13 cellular contexts compared by ENCODE assay signal in the genomic region with DNA sequence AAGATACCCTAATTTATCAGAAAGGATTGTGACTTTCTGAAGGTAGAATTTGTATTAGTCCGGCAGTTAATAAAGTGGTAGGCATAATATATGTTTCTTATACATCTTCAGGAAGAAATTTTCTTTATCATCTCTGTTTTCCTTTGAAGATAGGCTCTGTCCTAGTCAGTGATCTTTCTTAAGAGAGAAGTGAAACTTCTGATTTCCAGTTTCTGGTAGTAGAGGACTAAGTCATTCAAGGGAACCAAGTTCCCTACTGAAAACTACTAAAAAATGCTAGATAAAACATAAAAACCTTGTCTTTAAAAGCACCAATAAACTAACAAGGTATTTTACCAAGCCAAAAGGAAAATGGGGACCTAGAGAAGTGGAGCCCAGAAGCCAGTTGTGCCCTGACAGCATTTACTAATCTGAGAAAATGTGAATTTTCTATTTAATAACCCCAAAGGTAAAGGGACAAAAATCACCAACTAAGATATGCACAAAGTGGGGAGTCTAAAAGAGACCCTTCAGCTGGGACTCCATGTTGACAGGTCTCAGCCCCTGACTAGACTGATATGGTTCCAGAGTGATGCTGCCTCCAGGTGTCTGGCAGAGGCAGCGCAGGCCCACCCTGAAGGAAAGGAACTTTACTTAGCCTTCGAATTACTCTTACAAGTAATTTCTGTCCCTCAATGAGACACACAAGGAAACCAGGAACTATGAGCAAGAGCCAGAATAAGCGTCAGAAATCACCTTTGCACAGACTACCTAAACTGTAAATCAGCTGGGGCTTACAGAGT.
A peak's percentile ranks its signal among the peaks of the same experiment; 100 is the strongest.
DNase-seq lines count a peak whose midpoint lies in the region; ATAC-seq and TF ChIP-seq lines count a peak whose summit lies in the region.
"Had no signal": no experiment of that assay in that cellular context is flagged by ENCODE, and none has a peak within 500 bp of the region (broad histone marks: within the 10 kb centered on the region; RNA-seq: fewer than 3 reads in every experiment).

No MANE protein-coding gene starts in this region.

- no peak overlapping the region for H3K9ac ChIP-seq in PC-3 (ENCODE audit: low read length)

- H3K36me3 ChIP-seq in PC-3 (ENCODE audit: low read depth, low read length) = peaks cover 32% of the 10 kb centered on the region

- POLR2A ChIA-PET in PC-3 (lab: Charles Lee; ENCODE audit: unreplicated experiment) = no interaction called here

- H3K9me3 Mint-ChIP-seq in activated T-cell treated with anti-CD3 and anti-CD28 coated beads, Interleukin-2, amount 50 U/mL, for 4 hours = no peaks in the 10 kb centered on the region

- H3K36me3 Mint-ChIP-seq in activated T-cell treated with anti-CD3 and anti-CD28 coated beads, Interleukin-2, amount 50 U/mL, for 4 hours (ENCODE audit: insufficient read depth) = peaks cover 59% of the 10 kb centered on the region

- intact Hi-C loops in PC-3 (cut with micrococcal nuclease) = no loop called here

- BruUV-seq in PC-3 (replicated peaks; lab: Mats Ljungman, UMichigan) = no TSS peak

- H3K27me3 Mint-ChIP-seq in activated T-cell treated with anti-CD3 and anti-CD28 coated beads, Interleukin-2, amount 50 U/mL, for 4 hours (ENCODE audit: low read depth) = no peaks in the 10 kb centered on the region

- TF ChIP-seq CTCF in AG10803 (conservative IDR thresholded peaks at IDR 0.05; ENCODE audit: low read length) (peak; percentile 15), GM13977 (IDR thresholded peaks at IDR 0.05; ENCODE audit: extremely low read depth, insufficient read depth, missing control alignments) (peak; percentile 53), PC-3 (conservative IDR thresholded peaks at IDR 0.05; ENCODE audit: low read depth, low read length) (peak; percentile 31; the same call in 1 of the 2 replicates), fibroblast of mammary gland (conservative IDR thresholded peaks at IDR 0.05; ENCODE audit: control insufficient read depth, insufficient read depth, low read depth, low read length) (peak; percentile 33)

- H3K27ac ChIP-seq in PC-3 (ENCODE audit: low read length) = no peak overlapping the region
- H3K27ac ChIP-seq: heart left ventricle had no signal

- H3K4me1 ChIP-seq in PC-3 (ENCODE audit: insufficient read depth, low read length) = no peaks in the 10 kb centered on the region

- H3K9me3 ChIP-seq in PC-3 (ENCODE audit: low read length) = no peaks in the 10 kb centered on the region
- H3K9me3 ChIP-seq: heart left ventricle, mucosa of descending colon had no signal

- no peak overlapping the region for H3K4me3 Mint-ChIP-seq in activated T-cell treated with anti-CD3 and anti-CD28 coated beads, Interleukin-2, amount 50 U/mL, for 4 hours

- no peaks in the 10 kb centered on the region for H3K79me2 ChIP-seq in PC-3 (ENCODE audit: low read length)

- no peak for ATAC-seq in PC-3
- ATAC-seq in activated T-cell treated with anti-CD3 and anti-CD28 coated beads, Interleukin-2, amount 50 U/mL, for 4 hours = no peak
- ATAC-seq in GM18502 (IDR thresholded peaks at IDR 0.05; ENCODE audit: poor library complexity, unreplicated experiment) = no peak
- no peak for ATAC-seq in GM21381 (IDR thresholded peaks at IDR 0.05; ENCODE audit: unreplicated experiment)
- ATAC-seq: heart left ventricle, mucosa of descending colon had no signal

- CTCF ChIA-PET in PC-3 (lab: Charles Lee) = no interaction called here

- H4K20me1 ChIP-seq in PC-3 (ENCODE audit: low read length) = no peaks in the 10 kb centered on the region

- in situ Hi-C loops in GM13977 (cut with MboI; ENCODE audit: low pct_unique_long_range_greater_than_20kb, low sequenced_read_pairs, unreplicated experiment) = no loop called here

- no peaks in the 10 kb centered on the region for H3K27me3 ChIP-seq in PC-3 (ENCODE audit: low read length)
- H3K27me3 ChIP-seq: heart left ventricle had no signal

- DNase-seq in AG10803 (ENCODE audit: low read depth) (no peak), GM13977 (ENCODE audit: low spot score) (peak; percentile 19), PC-3 (no peak), fibroblast of mammary gland (ENCODE audit: low read depth) (no peak), DMS53 (lab: John Stamatoyannopoulos, UW) (no peak)
- no peak for DNase-seq in activated T-cell treated with anti-CD3 and anti-CD28 coated beads, Interleukin-2, amount 50 U/mL, for 4 hours
- DNase-seq: activated T-cell treated with anti-CD3 and anti-CD28 coated beads, Interleukin-2, amount 50 U/mL, for 1 hour; cerebellar nuclear complex; heart left ventricle; mucosa of descending colon; NCI-H2227 treated with DMSO at 0.1 percent for 48 hours had no signal

- no peak overlapping the region for H2AFZ ChIP-seq in PC-3 (ENCODE audit: low read length)

- no peaks in the 10 kb centered on the region for H3F3A ChIP-seq in PC-3 (ENCODE audit: low read length, unreplicated experiment)

- no peaks in the 10 kb centered on the region for H3K4me1 Mint-ChIP-seq in activated T-cell treated with anti-CD3 and anti-CD28 coated beads, Interleukin-2, amount 50 U/mL, for 4 hours (ENCODE audit: low read depth)

- H3K4me3 ChIP-seq in AG10803 (ENCODE audit: low read length) (no peak overlapping the region), PC-3 (ENCODE audit: low read length) (no peak overlapping the region), fibroblast of mammary gland (ENCODE audit: control insufficient read depth, low read depth, low read length) (no peak overlapping the region)
- H3K4me3 ChIP-seq: heart left ventricle, mucosa of descending colon had no signal

- H3K4me2 ChIP-seq in PC-3 (ENCODE audit: low read length) = no peak overlapping the region

- H3K9me2 ChIP-seq in PC-3 (replicated peaks; ENCODE audit: low read length) = no peaks in the 10 kb centered on the region
